Comparison of ENCODE assay signal across 14 cellular contexts in the genomic region with DNA sequence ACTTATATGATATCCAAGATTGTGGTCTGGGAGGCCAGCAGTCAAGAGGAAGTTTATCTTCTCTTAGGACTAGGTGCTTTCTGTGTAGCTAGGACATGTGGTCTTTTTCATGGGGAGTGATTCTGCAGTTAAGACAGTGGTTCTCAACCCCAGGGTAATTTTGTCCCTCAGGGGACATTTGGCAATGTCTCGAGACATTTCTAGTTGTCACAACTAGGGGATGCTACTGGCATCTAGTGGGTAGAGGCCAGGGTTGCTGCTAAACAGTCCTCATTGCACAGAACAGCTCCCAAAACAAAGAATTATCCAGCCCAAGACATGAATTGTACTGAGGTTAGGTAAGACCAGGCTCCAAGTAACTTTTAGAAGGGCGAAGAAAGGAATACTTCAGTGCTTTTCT. TPM values are rescaled to one million over a fixed set of nuclear protein-coding genes. Genes with fewer than 3 reads are reported as not detected.
A peak's percentile ranks its signal among the peaks of the same experiment; 100 is the strongest.
DNase-seq lines count a peak whose midpoint lies in the region; ATAC-seq and TF ChIP-seq lines count a peak whose summit lies in the region.
"Had no signal": no experiment of that assay in that cellular context is flagged by ENCODE, and none has a peak within 500 bp of the region (broad histone marks: within the 10 kb centered on the region; RNA-seq: fewer than 3 reads in every experiment).

No MANE protein-coding gene starts in this region.

- no peak overlapping the region for H3K9ac ChIP-seq in OCI-LY1 (ENCODE audit: low read length)
- H3K9ac ChIP-seq: parathyroid adenoma had no signal

- 80% methylated on average over 2 of the region's 2 CpGs for WGBS in right cardiac atrium

- H3K27me3 ChIP-seq in OCI-LY1 (ENCODE audit: insufficient read depth, low read length) (no peaks in the 10 kb centered on the region), right cardiac atrium (ENCODE audit: control insufficient read depth, insufficient read depth) (no peaks in the 10 kb centered on the region)
- H3K27me3 ChIP-seq: testis had no signal

- no peak overlapping the region for H2AFZ ChIP-seq in OCI-LY1 (ENCODE audit: low read length)
- H2AFZ ChIP-seq: parathyroid adenoma had no signal

- H3K4me1 ChIP-seq in OCI-LY1 (ENCODE audit: insufficient read depth, low read length, severe bottlenecking): no peaks in the 10 kb centered on the region
- H3K4me1 ChIP-seq in right cardiac atrium (ENCODE audit: control insufficient read depth, insufficient read depth, low read length): no peaks in the 10 kb centered on the region
- H3K4me1 ChIP-seq: parathyroid adenoma, testis had no signal

- TF ChIP-seq CTCF in GM13977 (IDR thresholded peaks at IDR 0.05; ENCODE audit: extremely low read depth, insufficient read depth, missing control alignments) (peak; percentile 15), OCI-LY1 (IDR thresholded peaks at IDR 0.05; ENCODE audit: low read length) (peak; percentile 22; the same call in 1 of the 2 replicates), epithelial cell of proximal tubule (conservative IDR thresholded peaks at IDR 0.05; ENCODE audit: low read depth, low read length) (peak; percentile 22)

- H4K20me1 ChIP-seq in OCI-LY1 (ENCODE audit: insufficient read depth, low read length): no peaks in the 10 kb centered on the region

- no peak overlapping the region for H3K4me2 ChIP-seq in OCI-LY1 (ENCODE audit: low read length)

- no peaks in the 10 kb centered on the region for H3K9me2 ChIP-seq in OCI-LY1 (ENCODE audit: low read depth, low read length)

- H3K36me3 ChIP-seq in OCI-LY1 (ENCODE audit: insufficient read depth, low read length): no peaks in the 10 kb centered on the region

- ATAC-seq in HG02759 (IDR thresholded peaks at IDR 0.05; ENCODE audit: unreplicated experiment): no peak
- no peak for ATAC-seq in right cardiac atrium
- ATAC-seq in HG02642 (IDR thresholded peaks at IDR 0.05; ENCODE audit: poor library complexity, unreplicated experiment): no peak
- ATAC-seq: activated CD4-positive, alpha-beta T cell treated with anti-CD3 and anti-CD28 coated beads for 36 hours had no signal

- H3K79me2 ChIP-seq in OCI-LY1 (ENCODE audit: insufficient read depth, low read length): no peaks in the 10 kb centered on the region
- H3K79me2 ChIP-seq: parathyroid adenoma had no signal

- in situ Hi-C loops in GM13977 (cut with MboI; ENCODE audit: low pct_unique_long_range_greater_than_20kb, low sequenced_read_pairs, unreplicated experiment): no loop called here

- no peaks in the 10 kb centered on the region for H3F3A ChIP-seq in OCI-LY1 (ENCODE audit: insufficient read depth, low read length)

- H3K9me3 ChIP-seq in OCI-LY1 (ENCODE audit: low read length) (no peaks in the 10 kb centered on the region), right cardiac atrium (ENCODE audit: control insufficient read depth, low read length) (no peaks in the 10 kb centered on the region)
- H3K9me3 ChIP-seq: testis had no signal

- no peak overlapping the region for H3K4me3 ChIP-seq in OCI-LY1 (ENCODE audit: low read depth, low read length, poor library complexity, severe bottlenecking)
- H3K4me3 ChIP-seq in epithelial cell of proximal tubule (ENCODE audit: low read depth, low read length): no peak overlapping the region
- H3K4me3 ChIP-seq in right cardiac atrium (ENCODE audit: low read length): no peak overlapping the region
- H3K4me3 ChIP-seq: testis had no signal

- DNase-seq in COR-L47 (lab: John Stamatoyannopoulos, UW): peak; percentile 27
- no peak for DNase-seq in GM13977 (ENCODE audit: low spot score)
- DNase-seq in epithelial cell of proximal tubule (ENCODE audit: low read depth): no peak
- DNase-seq in NCI-H526 treated with DMSO at 0.1 percent for 48 hours (lab: John Stamatoyannopoulos, UW): no peak
- no peak for DNase-seq in right cardiac atrium
- DNase-seq: activated CD4-positive, alpha-beta T cell treated with anti-CD3 and anti-CD28 coated beads for 36 hours; KG1; RPMI8226; stimulated activated CD4-positive, alpha-beta T cell treated with anti-CD3 and anti-CD28 coated beads, Interleukin-4, amount 100 ng/mL, for 24 hours; testis had no signal

- intact Hi-C loops in right cardiac atrium (cut with DNase I): no loop called here

- H3K27ac ChIP-seq in OCI-LY1 (ENCODE audit: low read depth, low read length, poor library complexity, severe bottlenecking) (no peak overlapping the region), right cardiac atrium (ENCODE audit: low read length) (no peak overlapping the region)
- H3K27ac ChIP-seq: parathyroid adenoma, testis had no signal

RNA-seq across cellular contexts. Expression of a gene that starts 20.0 kb away (rescaled TPM):
- total RNA-seq in epithelial cell of proximal tubule (0.22 TPM in 1 of 2 replicates, not detected in the other), right cardiac atrium (under 1 TPM; 0.11 to 0.88 (median 0.38) TPM)
- polyA plus RNA-seq in right cardiac atrium: 0.50 TPM

RNA-seq across cellular contexts. Expression of a gene that starts 20.7 kb away (rescaled TPM):
- 0.06 TPM in 1 of 2 replicates, not detected in the other for total RNA-seq in epithelial cell of proximal tubule
- total RNA-seq in right cardiac atrium: under 1 TPM in 2 of 4 donors, not detected in 2; 0.09 to 0.14 TPM
- polyA plus RNA-seq in right cardiac atrium: 0.05 TPM

RNA-seq across cellular contexts. Expression of a gene that starts 33.0 kb away (rescaled TPM):
- total RNA-seq in epithelial cell of proximal tubule (0.23 TPM in 1 of 2 replicates, not detected in the other), right cardiac atrium (under 1 TPM in 2 of 4 donors, not detected in 2; 0.11 to 0.62 TPM)
- polyA plus RNA-seq in right cardiac atrium: 0.05 TPM
